ENCODE assay signal across 1 cellular context in genomic region chr15:77557178-77557960, GRCh38.
TF ChIP-seq lines count a peak whose summit lies in the region.

No MANE protein-coding gene starts in this region.

TF ChIP-seq in H1, 55 proteins besides CTCF, POLR2A, EP300 and RAD21:
- TF ChIP-seq, protein P1, sequence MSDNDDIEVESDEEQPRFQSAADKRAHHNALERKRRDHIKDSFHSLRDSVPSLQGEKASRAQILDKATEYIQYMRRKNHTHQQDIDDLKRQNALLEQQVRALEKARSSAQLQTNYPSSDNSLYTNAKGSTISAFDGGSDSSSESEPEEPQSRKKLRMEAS (IDR thresholded peaks at IDR 0.05), result 0 out of 2 replicates have a peak, but pooled peaks have one; percentile 19
- no peak for TF ChIP-seq NRF1 (IDR thresholded peaks at IDR 0.05; ENCODE audit: low read depth, low read length)
TF ChIP-seq in H1: peak in this region for 1.
